Comparison of ENCODE assay signal across 8 cellular contexts in genomic region chr7:26865094-26865388, GRCh38. TPM values are rescaled to one million over a fixed set of nuclear protein-coding genes. Genes with fewer than 3 reads are reported as not detected.
DNase-seq lines count a peak whose midpoint lies in the region; ATAC-seq, FAIRE-seq and TF ChIP-seq lines count a peak whose summit lies in the region.

No MANE protein-coding gene starts in this region.

- POLR2A ChIA-PET in GM12878 (lab: Charles Lee), result interaction anchor here (0.5 to 3.2 kb wide), 3 partner anchors 209 to 231 kb away, joined by 3 to 14 read pairs (median 4); partner anchors contain the start of gene HOXA1

- BruUV-seq in GM12878 (replicated peaks; lab: Mats Ljungman, UMichigan), result TSS peak; percentile 98

- H3K36me3 ChIP-seq in ES-I3 (ENCODE audit: insufficient read depth, low read length), result no peaks in the 10 kb centered on the region
- no peaks in the 10 kb centered on the region for H3K36me3 ChIP-seq in GM12878 (ENCODE audit: control insufficient read depth in 2 of 2, insufficient read depth in 2 of 2, low read length in 1 of 2)

- DNase-seq in GM12878 (ENCODE audit: low read depth, low spot score), result no peak
- peak; percentile 72 for DNase-seq in iPS-NIHi7 (ENCODE audit: extremely low spot score)
- no peak for DNase-seq in stimulated activated naive CD8-positive, alpha-beta T cell treated with anti-CD3 and anti-CD28 coated beads, Interleukin-15, Interleukin-2, amounts not matched to agents 100 U/mL and 50 U/mL, for 24 hours
- DNase-seq in NCI-H510A treated with DMSO at 0.1 percent for 48 hours (lab: John Stamatoyannopoulos, UW), result no peak
- no peak for DNase-seq in medulla oblongata (ENCODE audit: extremely low spot score)

- TF ChIP-seq EP300 in GM12878 (IDR thresholded peaks at IDR 0.05; ENCODE audit: borderline replicate concordance in 1 of 2, control insufficient read depth in 1 of 2, low read depth in 2 of 2, low read length in 2 of 2), result no peak

- no peaks in the 10 kb centered on the region for H3K27me3 ChIP-seq in GM12878 (replicated peaks in 1 of 2; ENCODE audit: control insufficient read depth in 2 of 2, insufficient read depth in 2 of 2, low read length in 1 of 2)

- no peaks in the 10 kb centered on the region for H4K20me1 ChIP-seq in GM12878 (ENCODE audit: control insufficient read depth, insufficient read depth)

- H2AFZ ChIP-seq in GM12878 (ENCODE audit: control insufficient read depth, low read depth, low read length), result peak overlapping the region; percentile 94

- peak overlapping the region; percentile 85 for H3K4me3 ChIP-seq in GM12878

- no peak for TF ChIP-seq RAD21 in GM12878 (IDR thresholded peaks at IDR 0.05; ENCODE audit: insufficient read depth, low read depth, low read length)

- H3K9me3 ChIP-seq in ES-I3 (ENCODE audit: control insufficient read depth, insufficient read depth, low read length) (no peaks in the 10 kb centered on the region), GM12878 (replicated peaks; ENCODE audit: control insufficient read depth, insufficient read depth, low read length) (no peaks in the 10 kb centered on the region; the same call in 2 of the 3 replicates)

- no peak for TF ChIP-seq CTCF in GM12878 (IDR thresholded peaks at IDR 0.05 in 2 of 3, conservative IDR thresholded peaks at IDR 0.05 in 1 of 3; ENCODE audit: control insufficient read depth in 2 of 3, extremely low read depth in 1 of 3, insufficient read depth in 1 of 3, low read depth in 3 of 3, low read length in 3 of 3)

- peak overlapping the region; percentile 69 for H3K27ac ChIP-seq in GM12878 (ENCODE audit: control insufficient read depth, insufficient read depth)

- SMC1A ChIA-PET in GM12878 (lab: Charles Lee; ENCODE audit: uncharacterized antibody, unreplicated experiment), result interaction anchor here (1.1 to 2.8 kb wide), 5 partner anchors 24 to 296 kb away, joined by 3 to 10 read pairs (median 3); no protein-coding TSS in a partner anchor

- CTCF ChIA-PET in GM12878 (lab: Yijun Ruan, JAX), result interaction anchor here (0.5 to 1.2 kb wide), 2 partner anchors 184 to 331 kb away, joined by 3 read pairs; no protein-coding TSS in a partner anchor

- peaks cover 10% of the 10 kb centered on the region for H3K79me2 ChIP-seq in GM12878 (ENCODE audit: control insufficient read depth, insufficient read depth, low read length)

- H3K9ac ChIP-seq in ES-I3 (ENCODE audit: low read depth, low read length), result peak overlapping the region; percentile 91
- H3K9ac ChIP-seq in GM12878 (ENCODE audit: control insufficient read depth, insufficient read depth, low read length), result peak overlapping the region; percentile 58

- peak; percentile 18 for FAIRE-seq in GM12878 (lab: Jason Lieb, UNC)

- intact Hi-C loops in GM12878 (cut with micrococcal nuclease; ENCODE audit: unreplicated experiment), result no loop called here

- no peaks in the 10 kb centered on the region for H3K4me1 ChIP-seq in ES-I3 (ENCODE audit: insufficient read depth, low read length)
- no peaks in the 10 kb centered on the region for H3K4me1 ChIP-seq in GM12878 (ENCODE audit: control insufficient read depth, insufficient read depth, low read length)

- ATAC-seq in GM21390 (IDR thresholded peaks at IDR 0.05; ENCODE audit: unreplicated experiment) (peak; percentile 43), HG03565 (IDR thresholded peaks at IDR 0.05; ENCODE audit: unreplicated experiment) (peak; percentile 32), GM12878 (peak; percentile 55)
- ATAC-seq in stimulated activated naive CD8-positive, alpha-beta T cell treated with anti-CD3 and anti-CD28 coated beads, Interleukin-15, Interleukin-2, amounts not matched to agents 100 U/mL and 50 U/mL, for 24 hours, result peak; percentile 15

- WGBS in GM12878 (ENCODE audit: insufficient coverage, insufficient replicate concordance, low lambda C conversion rate, missing lambda C conversion rate), result 3% methylated on average over 11 of the region's 11 CpGs

- peak overlapping the region; percentile 53 for H3K4me2 ChIP-seq in GM12878 (ENCODE audit: control insufficient read depth, insufficient read depth)

- in situ Hi-C loops in GM12878 (cut with MboI), result no loop called here

- RAD21 ChIA-PET in GM12878 (lab: Charles Lee; ENCODE audit: unreplicated experiment), result interaction anchor here (1.0 to 2.3 kb wide), 3 partner anchors 10 to 219 kb away, joined by 4 to 14 read pairs (median 4); no protein-coding TSS in a partner anchor

- no peak for TF ChIP-seq POLR2A in GM12878 (IDR thresholded peaks at IDR 0.05; ENCODE audit: low read depth, low read length)

TF ChIP-seq in GM12878, 131 proteins besides CTCF, POLR2A, EP300 and RAD21:
- 0 out of 2 replicates have a peak, but pooled peaks have one; percentile 19 for TF ChIP-seq ZBTB40 (IDR thresholded peaks at IDR 0.05; ENCODE audit: borderline replicate concordance)
- TF ChIP-seq GATAD2B (conservative IDR thresholded peaks at IDR 0.05; ENCODE audit: low read depth), result 0 out of 2 replicates have a peak, but pooled peaks have one; percentile 8
- no peak for TF ChIP-seq PAX5 (IDR thresholded peaks at IDR 0.05; ENCODE audit: borderline replicate concordance, low read depth, low read length)

RNA-seq across cellular contexts. Expression of gene SKAP2, which starts 0.7 kb away (rescaled TPM):
- 27.5 and 32.0 TPM in 2 replicates for total RNA-seq in GM12878 (2013; cell fraction: nucleolus; rRNA removed)
- total RNA-seq in GM12878 (2014; rRNA removed) (14.0 and 16.3 TPM in 2 replicates), GM12878 (2014; rRNA removed; fragmentation: Illumina TruSeq; extraction: Trizol) (25.4 and 26.3 TPM in 2 replicates), GM12878 (2021) (24.7 and 25.5 TPM in 2 replicates)
- polyA plus RNA-seq in GM12878 (2011; ENCODE audit: low read depth), result 9.7 TPM
- polyA plus RNA-seq in GM12878 (2011; rRNA removed) (15.8 and 25.0 TPM in 2 replicates), GM12878 (2014; fragmentation: Illumina TruSeq; extraction: Trizol) (27.9 and 29.0 TPM in 2 replicates), GM12878 (2014; fragmentation: Nextera tagmentation; extraction: Ambion mirVana) (10 to 100 TPM; 19.9 to 22.2 TPM), GM12878 (2014; rRNA removed) (10.9 and 12.4 TPM in 2 replicates), GM12878 (2016; fragmentation: Nextera tagmentation; extraction: Ambion mirVana) (10 to 100 TPM; 38.4 to 40.6 TPM)
- 7.9 and 8.0 TPM in 2 replicates for polyA plus RNA-seq in GM12878 (2011; cell fraction: cytosol; rRNA removed)
- polyA plus RNA-seq in GM12878 (2011; cell fraction: nucleus; rRNA removed), result 5.3 and 7.3 TPM in 2 replicates
- polyA plus RNA-seq in GM12878 (2012), result 16.3 and 18.6 TPM in 2 replicates
- polyA minus RNA-seq in GM12878 (2011; rRNA and poly(A)+ RNA removed), result 9.8 and 10.0 TPM in 2 replicates
- polyA minus RNA-seq in GM12878 (2011; cell fraction: cytosol; rRNA and poly(A)+ RNA removed), result 13.6 and 19.4 TPM in 2 replicates
- polyA minus RNA-seq in GM12878 (2011; cell fraction: nucleus; rRNA and poly(A)+ RNA removed), result 16.3 and 38.4 TPM in 2 replicates
